ENCODE assay signal across 23 cellular contexts in genomic region chr2:26483501-26483900, GRCh38. TPM values are rescaled to one million over a fixed set of nuclear protein-coding genes. Genes with fewer than 3 reads are reported as not detected.
DNase-seq lines count a peak whose midpoint lies in the region; ATAC-seq and TF ChIP-seq lines count a peak whose summit lies in the region.
"Had no signal": no experiment of that assay in that cellular context is flagged by ENCODE, and none has a peak within 500 bp of the region (broad histone marks: within the 10 kb centered on the region; RNA-seq: fewer than 3 reads in every experiment).

No MANE protein-coding gene starts in this region.

- H3K27ac ChIP-seq in neuronal stem cell (replicated peaks; ENCODE audit: low read length), result no peak overlapping the region
- H3K27ac ChIP-seq: BLaER1 treated with 17β-estradiol and CSF1 and Interleukin-3, amounts not matched to agents 10 nM and 100 nM; PC-9 had no signal

- H3K9ac ChIP-seq in adipocyte (ENCODE audit: low read length) (peak overlapping the region; percentile 15), neuronal stem cell (ENCODE audit: low read depth, low read length, poor library complexity) (no peak overlapping the region)
- H3K9ac ChIP-seq: BLaER1 treated with 17β-estradiol and CSF1 and Interleukin-3, amounts not matched to agents 10 nM and 100 nM; SK-N-SH had no signal

- H3K4me3 ChIP-seq in BE2C (ENCODE audit: low read depth, low read length) (no peak overlapping the region), adipocyte (ENCODE audit: low read length) (no peak overlapping the region), neuronal stem cell (ENCODE audit: low read length in 2 of 2) (no peak overlapping the region)
- H3K4me3 ChIP-seq: BLaER1 treated with 17β-estradiol and CSF1 and Interleukin-3, amounts not matched to agents 10 nM and 100 nM; GM12878; HAP-1; K562; PC-9 had no signal

- H3K23ac ChIP-seq in neuronal stem cell (ENCODE audit: low read depth, low read length, poor library complexity), result peak overlapping the region; percentile 87

- H2BK15ac ChIP-seq in neuronal stem cell (ENCODE audit: low read length), result peak overlapping the region; percentile 82

- DNase-seq in BE2C (peak; percentile 8), adipocyte (ENCODE audit: low read depth) (no peak), left ventricle myocardium superior (no peak), neuronal stem cell (ENCODE audit: low spot score) (no peak), NCI-H446 (lab: John Stamatoyannopoulos, UW) (no peak), A172 (ENCODE audit: low spot score) (no peak), HUDEP-2 (lab: John Stamatoyannopoulos, UW; ENCODE audit: unreplicated experiment in 76 of 76) (no peak)
- DNase-seq: Caco-2, DND-41, MM.1S, NCI-H1048, NCI-H1417 treated with DMSO at 0.1 percent for 48 hours, NCI-H187, NCI-H526 treated with DMSO at 0.1 percent for 48 hours, PC-9, RPMI8226, SIG-M5, SK-N-SH had no signal

- peak overlapping the region; percentile 54 for H3K18ac ChIP-seq in neuronal stem cell (ENCODE audit: low read length)

- H3K9me3 ChIP-seq in BE2C (no peaks in the 10 kb centered on the region), adipocyte (ENCODE audit: control insufficient read depth, low read length) (no peaks in the 10 kb centered on the region), neuronal stem cell (replicated peaks in 1 of 2; ENCODE audit: control insufficient read depth in 2 of 2, insufficient read depth in 1 of 2, low read depth in 1 of 2, low read length in 2 of 2) (peaks cover 0 to 2% of the 10 kb centered on the region in 2 donors)
- H3K9me3 ChIP-seq: BLaER1 treated with 17β-estradiol and CSF1 and Interleukin-3, amounts not matched to agents 10 nM and 100 nM; Caco-2; HAP-1; SK-N-SH had no signal

- no peak overlapping the region for H4K91ac ChIP-seq in neuronal stem cell (ENCODE audit: low read depth, low read length, poor library complexity)

- peak overlapping the region; percentile 16 for H2BK120ac ChIP-seq in neuronal stem cell (ENCODE audit: low read depth, low read length)

- H3K79me1 ChIP-seq in neuronal stem cell (ENCODE audit: low read depth, low read length), result peaks cover 2% of the 10 kb centered on the region

- no peak overlapping the region for H2AFZ ChIP-seq in neuronal stem cell (ENCODE audit: low read length)
- H2AFZ ChIP-seq: PC-9 had no signal

- no peak overlapping the region for H3K4ac ChIP-seq in neuronal stem cell (ENCODE audit: low read length)

- no peaks in the 10 kb centered on the region for H3K27me3 ChIP-seq in BE2C
- peaks cover 17% of the 10 kb centered on the region for H3K27me3 ChIP-seq in adipocyte (replicated peaks; ENCODE audit: control insufficient read depth, insufficient read depth, low read length)
- no peaks in the 10 kb centered on the region for H3K27me3 ChIP-seq in neuronal stem cell (ENCODE audit: control insufficient read depth in 3 of 3, insufficient read depth in 3 of 3, low read depth in 1 of 3, low read length in 3 of 3)
- H3K27me3 ChIP-seq: BLaER1 treated with 17β-estradiol and CSF1 and Interleukin-3, amounts not matched to agents 10 nM and 100 nM had no signal

- peak overlapping the region; percentile 46 for H2BK12ac ChIP-seq in neuronal stem cell (ENCODE audit: low read length)

- TF ChIP-seq CTCF in BE2C (IDR thresholded peaks at IDR 0.05; ENCODE audit: low read depth, low read length), result no peak

- WGBS in neuronal stem cell (ENCODE audit: extremely low coverage in 2 of 2, insufficient read length in 2 of 2, insufficient replicate concordance in 1 of 2), 2 donors, result no CpG with 5 or more reads among the region's 10 CpGs

- H3K14ac ChIP-seq in neuronal stem cell (ENCODE audit: low read length), result no peak overlapping the region

- H3K36me3 ChIP-seq in BE2C (no peaks in the 10 kb centered on the region), adipocyte (ENCODE audit: control insufficient read depth, insufficient read depth, low read length, severe bottlenecking) (no peaks in the 10 kb centered on the region), neuronal stem cell (replicated peaks in 1 of 2; ENCODE audit: control insufficient read depth in 2 of 2, insufficient read depth in 2 of 2, low read length in 2 of 2) (no peaks in the 10 kb centered on the region)
- H3K36me3 ChIP-seq: BLaER1 treated with 17β-estradiol and CSF1 and Interleukin-3, amounts not matched to agents 10 nM and 100 nM; HAP-1 had no signal

- H2BK5ac ChIP-seq in neuronal stem cell (ENCODE audit: low read length), result no peak overlapping the region

- H3K4me1 ChIP-seq in BE2C, result no peaks in the 10 kb centered on the region
- peaks cover 14% of the 10 kb centered on the region for H3K4me1 ChIP-seq in adipocyte (ENCODE audit: control insufficient read depth, insufficient read depth, low read length)
- H3K4me1 ChIP-seq in neuronal stem cell (ENCODE audit: control insufficient read depth in 2 of 2, insufficient read depth in 1 of 2, low read depth in 1 of 2, low read length in 2 of 2), result peaks cover 2 to 10% of the 10 kb centered on the region in 2 donors
- H3K4me1 ChIP-seq: HAP-1 had no signal

- peak overlapping the region; percentile 10 for H2AK5ac ChIP-seq in neuronal stem cell (ENCODE audit: low read depth, low read length)

- ATAC-seq in left ventricle myocardium superior (peak; percentile 59), HG03432 (IDR thresholded peaks at IDR 0.05; ENCODE audit: unreplicated experiment) (no peak)
- ATAC-seq: GM12878, K562 had no signal

- H4K8ac ChIP-seq in neuronal stem cell (ENCODE audit: low read depth, low read length), result no peak overlapping the region

- H3K4me2 ChIP-seq in neuronal stem cell (ENCODE audit: insufficient read depth, low read length, poor library complexity, severe bottlenecking), result no peak overlapping the region
- H3K4me2 ChIP-seq: PC-9, SK-N-SH had no signal

- intact Hi-C loops in left ventricle myocardium superior (cut with micrococcal nuclease), result no loop called here

RNA-seq across cellular contexts. Expression of gene OTOF, which starts 5.6 kb away (rescaled TPM):
- polyA plus RNA-seq in BE2C (2012; ENCODE audit: insufficient read depth, insufficient read length, low read depth), result 0.94 TPM
- total RNA-seq in left ventricle myocardium superior, result not detected
- 0.54 TPM for polyA plus RNA-seq in neuronal stem cell (2013, experiment 1 of 2)
- polyA plus RNA-seq in neuronal stem cell (2013, experiment 2 of 2), result 0.60 TPM
- total RNA-seq in A172 (2014; rRNA removed; shearing (Covaris generic)), result 2.1 TPM in 1 of 2 replicates, not detected in the other
- total RNA-seq: PC-9 had no signal
- polyA plus RNA-seq: SK-N-SH had no signal
